Comparison of ENCODE assay signal across 9 cellular contexts in the genomic region with DNA sequence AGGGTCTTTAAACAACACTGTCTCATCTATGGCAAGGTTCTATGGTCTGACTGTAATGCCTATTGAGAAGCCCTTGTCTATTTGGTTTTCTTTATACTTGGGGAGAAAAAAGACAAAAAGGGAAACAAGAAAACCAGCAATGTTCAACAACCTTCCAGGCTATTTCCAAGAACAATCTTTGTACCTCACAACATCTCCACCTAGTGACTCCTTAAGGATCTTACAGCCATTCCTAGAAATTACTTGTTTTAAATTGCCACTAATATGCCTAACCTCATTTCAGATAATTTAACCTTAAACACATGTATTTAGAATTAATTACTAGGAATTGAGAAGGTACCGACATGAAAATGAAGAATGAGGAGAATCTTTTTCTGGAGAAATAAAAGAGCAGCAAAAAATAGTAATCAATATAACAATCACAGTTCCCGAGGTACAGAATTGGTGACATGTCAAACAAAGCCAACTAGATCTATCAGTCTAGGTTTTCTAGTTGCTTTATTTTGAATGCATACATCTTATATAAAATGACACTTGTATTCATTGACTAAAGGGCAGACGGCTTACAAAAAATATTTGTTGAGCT. TPM values are rescaled to one million over a fixed set of nuclear protein-coding genes. Genes with fewer than 3 reads are reported as not detected.
DNase-seq lines count a peak whose midpoint lies in the region; ATAC-seq and TF ChIP-seq lines count a peak whose summit lies in the region.
"Had no signal": no experiment of that assay in that cellular context is flagged by ENCODE, and none has a peak within 500 bp of the region (broad histone marks: within the 10 kb centered on the region; RNA-seq: fewer than 3 reads in every experiment).

No MANE protein-coding gene starts in this region.

- intact Hi-C loops in activated CD4-positive, alpha-beta memory T cell treated with anti-CD3 and anti-CD28 coated beads for 36 hours (cut with micrococcal nuclease) = loop anchor here (5.0 kb wide), 1 partner anchor 142 kb away; no protein-coding TSS in a partner anchor

- no peak overlapping the region for H4K8ac ChIP-seq in mesendoderm (ENCODE audit: low read depth, low read length)

- no peaks in the 10 kb centered on the region for H3K4me1 ChIP-seq in mesendoderm (ENCODE audit: control insufficient read depth, low read depth, low read length)

- H3K18ac ChIP-seq in mesendoderm (ENCODE audit: low read length) = no peak overlapping the region

- H3K4ac ChIP-seq in mesendoderm (ENCODE audit: low read depth, low read length) = no peak overlapping the region

- no peaks in the 10 kb centered on the region for H3K79me1 ChIP-seq in mesendoderm (ENCODE audit: low read length)

- H3K36me3 ChIP-seq in mesendoderm (ENCODE audit: control insufficient read depth, insufficient read depth, low read length) = no peaks in the 10 kb centered on the region

- H3K4me3 Mint-ChIP-seq in chondrocyte (ENCODE audit: unreplicated experiment) = no peak overlapping the region
- no peak overlapping the region for H3K4me3 Mint-ChIP-seq in activated CD4-positive, alpha-beta memory T cell treated with anti-CD3 and anti-CD28 coated beads for 36 hours
- H3K4me3 Mint-ChIP-seq: activated naive CD4-positive, alpha-beta T cell treated with anti-CD3 and anti-CD28 coated beads, Interleukin-2, amount 50 U/mL, for 24 hours had no signal

- H3K9ac ChIP-seq in mesendoderm (ENCODE audit: low read length) = no peak overlapping the region

- H3K56ac ChIP-seq in mesendoderm (ENCODE audit: low read length) = no peak overlapping the region

- no peak overlapping the region for H3K27ac ChIP-seq in mesendoderm (ENCODE audit: low read depth, low read length)

- H2BK5ac ChIP-seq in mesendoderm (ENCODE audit: low read length) = no peak overlapping the region

- H3K9me3 Mint-ChIP-seq in chondrocyte (ENCODE audit: low read depth) = no peaks in the 10 kb centered on the region
- H3K9me3 Mint-ChIP-seq in activated CD4-positive, alpha-beta memory T cell treated with anti-CD3 and anti-CD28 coated beads for 36 hours = no peaks in the 10 kb centered on the region

- WGBS in mesendoderm (ENCODE audit: extremely low coverage, insufficient coverage, low lambda C conversion rate) = no CpG with 5 or more reads among the region's 3 CpGs

- H3K4me1 Mint-ChIP-seq in chondrocyte (ENCODE audit: low read depth) = no peaks in the 10 kb centered on the region
- H3K4me1 Mint-ChIP-seq in activated CD4-positive, alpha-beta memory T cell treated with anti-CD3 and anti-CD28 coated beads for 36 hours (ENCODE audit: low read depth) = no peaks in the 10 kb centered on the region
- H3K4me1 Mint-ChIP-seq: activated naive CD4-positive, alpha-beta T cell treated with anti-CD3 and anti-CD28 coated beads, Interleukin-2, amount 50 U/mL, for 24 hours had no signal

- no peak overlapping the region for H2BK15ac ChIP-seq in mesendoderm (replicated peaks; ENCODE audit: low read depth)

- no peak overlapping the region for H3K23ac ChIP-seq in mesendoderm (ENCODE audit: low read length)

- ATAC-seq in HG03097 (IDR thresholded peaks at IDR 0.05; ENCODE audit: low FRiP score, unreplicated experiment) = no peak

- H3K27me3 Mint-ChIP-seq in chondrocyte (ENCODE audit: low read depth) = peaks cover 37% of the 10 kb centered on the region
- H3K27me3 Mint-ChIP-seq in activated CD4-positive, alpha-beta memory T cell treated with anti-CD3 and anti-CD28 coated beads for 36 hours = peaks cover 16% of the 10 kb centered on the region

- no peaks in the 10 kb centered on the region for H3K79me2 ChIP-seq in mesendoderm (ENCODE audit: control insufficient read depth, insufficient read depth, low read length)

- no peak overlapping the region for H3K27ac Mint-ChIP-seq in chondrocyte (ENCODE audit: unreplicated experiment)
- no peak overlapping the region for H3K27ac Mint-ChIP-seq in activated CD4-positive, alpha-beta memory T cell treated with anti-CD3 and anti-CD28 coated beads for 36 hours
- H3K27ac Mint-ChIP-seq: activated naive CD4-positive, alpha-beta T cell treated with anti-CD3 and anti-CD28 coated beads, Interleukin-2, amount 50 U/mL, for 24 hours had no signal

- H3K4me3 ChIP-seq in mesendoderm (ENCODE audit: low read length) = no peak overlapping the region

- DNase-seq in D341Med (ENCODE audit: low spot score) (peak; percentile 39), LHCN-M2 (ENCODE audit: low read depth) (peak; percentile 17), chondrocyte (ENCODE audit: low spot score) (no peak), mesendoderm (peak; percentile 46), HuH-7.5 (ENCODE audit: low spot score) (no peak), NCI-H1048 (lab: John Stamatoyannopoulos, UW) (no peak)
- no peak for DNase-seq in activated CD4-positive, alpha-beta memory T cell treated with anti-CD3 and anti-CD28 coated beads for 36 hours

- H3K36me3 Mint-ChIP-seq in chondrocyte (ENCODE audit: low read depth) = no peaks in the 10 kb centered on the region
- no peaks in the 10 kb centered on the region for H3K36me3 Mint-ChIP-seq in activated CD4-positive, alpha-beta memory T cell treated with anti-CD3 and anti-CD28 coated beads for 36 hours
- H3K36me3 Mint-ChIP-seq: activated naive CD4-positive, alpha-beta T cell treated with anti-CD3 and anti-CD28 coated beads, Interleukin-2, amount 50 U/mL, for 24 hours had no signal

- no peak overlapping the region for H2AK5ac ChIP-seq in mesendoderm (ENCODE audit: low read length)

- H3K4me2 ChIP-seq in mesendoderm (ENCODE audit: low read length) = no peak overlapping the region

- peak; percentile 82 for TF ChIP-seq CTCF in chondrocyte (IDR thresholded peaks at IDR 0.05)

- H2BK120ac ChIP-seq in mesendoderm (ENCODE audit: low read depth, low read length) = no peak overlapping the region

- CTCF ChIA-PET in activated CD4-positive, alpha-beta memory T cell treated with anti-CD3 and anti-CD28 coated beads for 36 hours (lab: Charles Lee) = no interaction called here

- H3K27me3 ChIP-seq in mesendoderm (ENCODE audit: insufficient read depth, low read length, poor library complexity) = no peaks in the 10 kb centered on the region

- no peak overlapping the region for H4K5ac ChIP-seq in mesendoderm (ENCODE audit: low read length)

- POLR2A ChIA-PET in activated CD4-positive, alpha-beta memory T cell treated with anti-CD3 and anti-CD28 coated beads for 36 hours (lab: Charles Lee) = no interaction called here

RNA-seq across cellular contexts. Expression of a gene that starts 1.6 kb away (rescaled TPM):
- total RNA-seq in LHCN-M2 (2014; rRNA removed) (0.06 TPM in 1 of 2 replicates, not detected in the other), chondrocyte (not detected in 3 replicates)
- not detected for polyA plus RNA-seq in LHCN-M2 (2012)
- 0.14 TPM for polyA plus RNA-seq in mesendoderm (2013, experiment 1 of 2)
- polyA plus RNA-seq in mesendoderm (2013, experiment 2 of 2) = 0.22 TPM
- not detected for total RNA-seq in activated CD4-positive, alpha-beta memory T cell treated with anti-CD3 and anti-CD28 coated beads for 36 hours

RNA-seq across cellular contexts. Expression of a gene that starts 35.7 kb away (rescaled TPM):
- total RNA-seq in LHCN-M2 (2014; rRNA removed) (not detected in 2 replicates), chondrocyte (0.05 TPM in 1 of 3 replicates, not detected in the others)
- not detected for polyA plus RNA-seq in LHCN-M2 (2012)
- 1.5 TPM for polyA plus RNA-seq in mesendoderm (2013, experiment 1 of 2)
- 1.4 TPM for polyA plus RNA-seq in mesendoderm (2013, experiment 2 of 2)
- total RNA-seq in activated CD4-positive, alpha-beta memory T cell treated with anti-CD3 and anti-CD28 coated beads for 36 hours = not detected

Comparison
In these comparisons a context has a peak if more than half of its experiments do, and no peak if none do; other contexts are left out.
1. DNase-seq: peak in D341Med (single experiment), LHCN-M2 (single experiment) and mesendoderm (single experiment); none in chondrocyte (single experiment), HuH-7.5 (single experiment), NCI-H1048 (single experiment) and activated CD4-positive, alpha-beta memory T cell treated with anti-CD3 and anti-CD28 coated beads for 36 hours (single experiment).